ENCODE assay signal across 16 cellular contexts in the genomic region with DNA sequence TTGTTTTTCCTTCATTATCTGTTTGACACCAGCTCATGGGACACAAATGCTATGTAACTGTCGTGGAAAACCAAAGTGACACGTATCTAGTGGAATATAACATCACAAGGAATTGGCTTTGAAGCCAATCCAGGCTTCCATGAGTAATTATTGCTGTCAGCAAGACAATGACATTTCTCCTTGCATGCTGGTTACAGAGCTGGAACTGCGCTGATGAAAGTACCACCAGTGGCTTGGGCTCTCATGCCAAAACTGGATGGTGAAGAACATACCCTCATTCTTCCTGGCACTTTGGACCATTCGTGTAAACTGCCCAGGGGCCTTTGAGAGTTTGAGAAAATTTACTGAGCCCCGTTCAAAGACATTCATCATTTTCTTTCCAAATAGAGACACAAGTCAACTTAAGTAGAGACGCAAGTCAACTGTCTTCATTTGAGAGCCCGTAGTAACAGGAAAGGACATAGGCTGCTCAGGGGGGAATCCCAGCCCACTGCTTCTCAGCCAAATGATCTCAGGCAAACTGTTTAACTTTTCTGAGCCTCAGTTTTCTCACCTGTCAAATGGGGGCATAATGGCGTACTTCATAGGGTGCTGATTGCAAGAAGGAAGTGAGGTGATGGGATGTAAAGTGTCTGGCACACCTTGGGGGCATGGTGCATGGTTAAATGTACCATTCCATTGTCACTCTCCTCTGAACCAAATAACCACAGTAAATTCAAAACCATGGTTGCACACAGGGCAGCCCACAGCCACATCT.
DNase-seq lines count a peak whose midpoint lies in the region; ATAC-seq, FAIRE-seq and TF ChIP-seq lines count a peak whose summit lies in the region.
"Had no signal": no experiment of that assay in that cellular context is flagged by ENCODE, and none has a peak within 500 bp of the region (broad histone marks: within the 10 kb centered on the region; RNA-seq: fewer than 3 reads in every experiment).

No MANE protein-coding gene starts in this region.

- ATAC-seq in activated CD8-positive, alpha-beta memory T cell treated with anti-CD3 and anti-CD28 coated beads, Interleukin-2, amount 10 ng/mL, durations not matched to agents 7 days and 5 days, result no peak
- ATAC-seq in esophagus mucosa, result peak; percentile 52
- no peak for ATAC-seq in stimulated activated memory B cell treated with anti-CD40 and anti-IgM and Interleukin-4, amounts not matched to agents 10 μg/mL and 1 μg/mL and 100 μg/mL, for 72 hours

- H3K9me3 Mint-ChIP-seq in activated CD8-positive, alpha-beta memory T cell treated with anti-CD3 and anti-CD28 coated beads, Interleukin-2, amount 10 ng/mL, durations not matched to agents 7 days and 5 days (ENCODE audit: low read depth), result no peaks in the 10 kb centered on the region
- peaks cover 3% of the 10 kb centered on the region for H3K9me3 Mint-ChIP-seq in stimulated activated memory B cell treated with anti-CD40 and anti-IgM and Interleukin-4, amounts not matched to agents 10 μg/mL and 1 μg/mL and 100 μg/mL, for 72 hours

- peak overlapping the region; percentile 84 for H3K27ac ChIP-seq in VCaP

- peak overlapping the region; percentile 91 for H3K27ac Mint-ChIP-seq in activated CD8-positive, alpha-beta memory T cell treated with anti-CD3 and anti-CD28 coated beads, Interleukin-2, amount 10 ng/mL, durations not matched to agents 7 days and 5 days
- H3K27ac Mint-ChIP-seq in stimulated activated memory B cell treated with anti-CD40 and anti-IgM and Interleukin-4, amounts not matched to agents 10 μg/mL and 1 μg/mL and 100 μg/mL, for 72 hours, result peak overlapping the region; percentile 60
- H3K27ac Mint-ChIP-seq: WTC11 had no signal

- no peak overlapping the region for H3K4me3 Mint-ChIP-seq in activated CD8-positive, alpha-beta memory T cell treated with anti-CD3 and anti-CD28 coated beads, Interleukin-2, amount 10 ng/mL, durations not matched to agents 7 days and 5 days
- no peak overlapping the region for H3K4me3 Mint-ChIP-seq in stimulated activated memory B cell treated with anti-CD40 and anti-IgM and Interleukin-4, amounts not matched to agents 10 μg/mL and 1 μg/mL and 100 μg/mL, for 72 hours
- H3K4me3 Mint-ChIP-seq: WTC11 had no signal

- peaks cover 57% of the 10 kb centered on the region for H3K4me1 Mint-ChIP-seq in activated CD8-positive, alpha-beta memory T cell treated with anti-CD3 and anti-CD28 coated beads, Interleukin-2, amount 10 ng/mL, durations not matched to agents 7 days and 5 days
- peaks cover 14% of the 10 kb centered on the region for H3K4me1 Mint-ChIP-seq in stimulated activated memory B cell treated with anti-CD40 and anti-IgM and Interleukin-4, amounts not matched to agents 10 μg/mL and 1 μg/mL and 100 μg/mL, for 72 hours

- peaks cover 3% of the 10 kb centered on the region for H3K36me3 Mint-ChIP-seq in activated CD8-positive, alpha-beta memory T cell treated with anti-CD3 and anti-CD28 coated beads, Interleukin-2, amount 10 ng/mL, durations not matched to agents 7 days and 5 days
- no peaks in the 10 kb centered on the region for H3K36me3 Mint-ChIP-seq in stimulated activated memory B cell treated with anti-CD40 and anti-IgM and Interleukin-4, amounts not matched to agents 10 μg/mL and 1 μg/mL and 100 μg/mL, for 72 hours
- H3K36me3 Mint-ChIP-seq: WTC11 had no signal

- peaks cover 5% of the 10 kb centered on the region for H3K27me3 Mint-ChIP-seq in activated CD8-positive, alpha-beta memory T cell treated with anti-CD3 and anti-CD28 coated beads, Interleukin-2, amount 10 ng/mL, durations not matched to agents 7 days and 5 days
- peaks cover 29% of the 10 kb centered on the region for H3K27me3 Mint-ChIP-seq in stimulated activated memory B cell treated with anti-CD40 and anti-IgM and Interleukin-4, amounts not matched to agents 10 μg/mL and 1 μg/mL and 100 μg/mL, for 72 hours

- CTCF ChIA-PET in activated CD8-positive, alpha-beta memory T cell treated with anti-CD3 and anti-CD28 coated beads, Interleukin-2, amount 10 ng/mL, durations not matched to agents 7 days and 5 days (lab: Charles Lee), result interaction anchor here (1.3 kb wide), 1 partner anchor 11 kb away, joined by 7 read pairs; no protein-coding TSS in a partner anchor

- no peak for DNase-seq in activated CD8-positive, alpha-beta memory T cell treated with anti-CD3 and anti-CD28 coated beads, Interleukin-2, amount 10 ng/mL, durations not matched to agents 7 days and 5 days
- no peak for DNase-seq in activated CD8-positive, alpha-beta memory T cell treated with anti-CD3 and anti-CD28 coated beads, Interleukin-2, amount 50 U/mL, for 48 hours
- DNase-seq in iPS-NIHi11 (ENCODE audit: low spot score) (no peak), A172 (ENCODE audit: low spot score) (no peak), frontal cortex (ENCODE audit: low spot score in 2 of 2) (no peak)
- DNase-seq: DMS 273 treated with DMSO at 0.1 percent for 48 hours, GDM1, H7, NCI-H1417 treated with DMSO at 0.1 percent for 48 hours, NCI-H2171, Right ventricle myocardium superior had no signal

- no peak for FAIRE-seq in frontal cortex (lab: Jason Lieb, UNC)
- FAIRE-seq: keratinocyte had no signal

- TF ChIP-seq CTCF in VCaP (conservative IDR thresholded peaks at IDR 0.05), result no peak
